In the genomic region with DNA sequence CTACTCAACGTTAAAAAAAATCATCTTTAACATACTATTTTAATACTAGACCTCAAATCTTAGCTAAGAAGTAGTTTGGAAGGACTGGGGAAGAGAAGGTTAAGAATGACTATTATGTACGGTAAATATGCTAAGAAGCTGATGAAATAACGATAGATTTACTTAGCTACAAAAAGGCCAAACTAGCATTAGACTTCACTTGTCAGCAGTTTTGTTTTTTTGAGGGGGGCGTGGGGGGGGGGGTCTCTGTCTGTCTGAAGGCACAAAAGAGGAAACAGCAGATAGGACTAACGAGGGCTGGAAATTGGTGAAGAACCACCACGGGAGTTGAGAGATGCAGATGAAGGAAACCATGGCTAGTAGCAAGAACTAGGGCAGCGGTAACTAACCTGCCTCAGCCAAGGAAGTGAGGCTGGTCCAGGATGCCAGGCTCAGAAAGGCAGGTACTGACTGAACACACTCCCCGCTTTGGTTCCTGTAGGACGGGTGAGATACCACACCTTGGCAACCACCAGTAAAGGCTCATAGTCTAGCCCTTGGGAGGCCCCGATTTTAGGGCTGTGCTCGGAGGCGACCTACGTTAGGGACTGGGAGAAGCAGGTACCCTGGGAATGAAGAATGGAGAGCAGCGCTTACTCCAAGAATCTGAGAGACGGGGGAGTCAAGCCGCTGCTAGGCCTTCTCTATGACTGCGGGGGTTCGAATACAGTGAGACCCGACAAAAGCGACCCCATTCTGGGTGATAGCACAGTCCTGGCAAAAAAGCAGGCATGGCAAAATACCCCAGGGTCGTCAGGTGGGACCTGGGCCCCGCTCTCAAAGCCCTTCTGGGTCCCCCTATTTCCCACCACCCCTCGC, we compare ENCODE assay signal across 8 cellular contexts. TPM values are rescaled to one million over a fixed set of nuclear protein-coding genes. Genes with fewer than 3 reads are reported as not detected.
DNase-seq lines count a peak whose midpoint lies in the region; ATAC-seq, FAIRE-seq and TF ChIP-seq lines count a peak whose summit lies in the region.

No MANE protein-coding gene starts in this region.

- no peak for FAIRE-seq in GM19239 (lab: Jason Lieb, UNC)

- peak; percentile 18 for ATAC-seq in HG02642 (IDR thresholded peaks at IDR 0.05; ENCODE audit: poor library complexity, unreplicated experiment)
- peak in 3 of 4 donors; percentile 0 to 1 (median 1) for ATAC-seq in psoas muscle

- intact Hi-C loops in psoas muscle (cut with DNase I) = no loop called here

- H3K9me3 ChIP-seq in psoas muscle = no peaks in the 10 kb centered on the region

- H3K36me3 ChIP-seq in psoas muscle (ENCODE audit: insufficient read depth in 1 of 2, low read depth in 1 of 2) = peaks cover 6 to 48% of the 10 kb centered on the region in 2 donors

- H3K4me3 ChIP-seq in fibroblast of pulmonary artery (replicated peaks; ENCODE audit: low read depth, low read length) = peak overlapping the region; percentile 93
- peak overlapping the region; percentile 92 for H3K4me3 ChIP-seq in psoas muscle

- WGBS in psoas muscle, 3 donors = 10 to 13% (median 11%) methylated on average over 22 to 23 of the region's 23 CpGs

- H3K27me3 ChIP-seq in psoas muscle (ENCODE audit: insufficient read depth in 3 of 3, low read length in 2 of 3) = no peaks in the 10 kb centered on the region

- peaks cover 44% of the 10 kb centered on the region for H3K4me1 ChIP-seq in psoas muscle

- no peak for TF ChIP-seq CTCF in VCaP (conservative IDR thresholded peaks at IDR 0.05)
- no peak for TF ChIP-seq CTCF in fibroblast of pulmonary artery (IDR thresholded peaks at IDR 0.05; ENCODE audit: low read length, missing control alignments)
- no peak for TF ChIP-seq CTCF in psoas muscle (IDR thresholded peaks at IDR 0.05)

- peak overlapping the region; percentile 85 for H3K27ac ChIP-seq in VCaP
- peak overlapping the region; percentile 88 for H3K27ac ChIP-seq in psoas muscle

- DNase-seq in ELR (ENCODE audit: low read depth) (peak; percentile 27), fibroblast of pulmonary artery (ENCODE audit: low read depth) (no peak), psoas muscle (no peak), CD1c-positive myeloid dendritic cell (ENCODE audit: extremely low spot score) (no peak), medulla oblongata (ENCODE audit: extremely low spot score) (no peak), GM19239 (ENCODE audit: insufficient read length, low spot score) (no peak)

RNA-seq across cellular contexts. Expression of gene NEDD8, which starts 0.7 kb away (rescaled TPM):
- total RNA-seq in psoas muscle = 100 to 1,000 TPM; 135 to 206 (median 159) TPM
- polyA plus RNA-seq in psoas muscle = 100 to 1,000 TPM; 214 to 315 (median 297) TPM

RNA-seq across cellular contexts. Expression of gene GMPR2, which starts 1.2 kb away (rescaled TPM):
- total RNA-seq in psoas muscle = 10 to 100 TPM; 19.7 to 33.1 (median 27.9) TPM
- 10 to 100 TPM; 17.7 to 24.0 (median 21.7) TPM for polyA plus RNA-seq in psoas muscle

RNA-seq across cellular contexts. Expression of gene TINF2, which starts 10.9 kb away (rescaled TPM):
- total RNA-seq in psoas muscle = 10 to 100 TPM; 36.6 to 69.6 (median 65.2) TPM
- 100 to 1,000 TPM in 1 of 3 donors, 10 to 100 TPM in 2; 37.8 to 103 (median 48.3) TPM for polyA plus RNA-seq in psoas muscle

RNA-seq across cellular contexts. Expression of gene MDP1, which starts 15.6 kb away (rescaled TPM):
- total RNA-seq in psoas muscle = 10 to 100 TPM in 3 of 4 donors, 1 to 10 TPM in 1; 9.4 to 16.3 (median 12.1) TPM
- polyA plus RNA-seq in psoas muscle = 10 to 100 TPM in 2 of 3 donors, 1 to 10 TPM in 1; 6.2 to 19.7 (median 13.0) TPM

RNA-seq across cellular contexts. Expression of gene CHMP4A, which starts 18.2 kb away (rescaled TPM):
- 10 to 100 TPM; 12.3 to 18.2 (median 15.7) TPM for total RNA-seq in psoas muscle
- polyA plus RNA-seq in psoas muscle = 10 to 100 TPM; 29.6 to 42.1 (median 29.9) TPM
